In genomic region chr3:30872879-30873278, GRCh38 we compare ENCODE assay signal across 16 cellular contexts. TPM values are rescaled to one million over a fixed set of nuclear protein-coding genes. Genes with fewer than 3 reads are reported as not detected.
DNase-seq lines count a peak whose midpoint lies in the region; ATAC-seq and TF ChIP-seq lines count a peak whose summit lies in the region.
"Had no signal": no experiment of that assay in that cellular context is flagged by ENCODE, and none has a peak within 500 bp of the region (broad histone marks: within the 10 kb centered on the region; RNA-seq: fewer than 3 reads in every experiment).

No MANE protein-coding gene starts in this region.

- no peak for TF ChIP-seq CTCF in HEK293 (tag by site-specific recombination; IDR thresholded peaks at IDR 0.05)
- no peak for TF ChIP-seq CTCF in fibroblast of mammary gland (conservative IDR thresholded peaks at IDR 0.05; ENCODE audit: control insufficient read depth, insufficient read depth, low read depth, low read length)
- no peak for TF ChIP-seq CTCF in gastrocnemius medialis (IDR thresholded peaks at IDR 0.05 in 4 of 5, conservative IDR thresholded peaks at IDR 0.05 in 1 of 5)

- H3K36me3 ChIP-seq in HEK293 (ENCODE audit: control insufficient read depth in 2 of 2, insufficient read depth in 1 of 2, low read length in 2 of 2) (no peaks in the 10 kb centered on the region), gastrocnemius medialis (no peaks in the 10 kb centered on the region)

- ATAC-seq in gastrocnemius medialis: peak; percentile 81 to 88

- peaks cover 13% of the 10 kb centered on the region for H3K4me1 ChIP-seq in HEK293 (ENCODE audit: control insufficient read depth, insufficient read depth, low read length)
- H3K4me1 ChIP-seq in gastrocnemius medialis: peaks cover 30 to 54% of the 10 kb centered on the region in 2 donors

- intact Hi-C loops in gastrocnemius medialis (cut with DNase I; ENCODE audit: low total_unique reads): loop anchor here (5.0 kb wide), 2 partner anchors 41 to 96 kb away; no protein-coding TSS in a partner anchor

- H3K4me3 ChIP-seq in HEK293 (ENCODE audit: low read depth, low read length) (no peak overlapping the region), fibroblast of mammary gland (ENCODE audit: control insufficient read depth, low read depth, low read length) (no peak overlapping the region), gastrocnemius medialis (no peak overlapping the region)

- H3K27me3 ChIP-seq in gastrocnemius medialis: no peaks in the 10 kb centered on the region

- CTCF ChIA-PET in HEK293 (lab: Yijun Ruan, JAX): interaction anchor here (0.7 kb wide), 1 partner anchor 40 kb away, joined by 5 read pairs; no protein-coding TSS in a partner anchor

- in situ Hi-C loops in gastrocnemius medialis (cut with MboI; ENCODE audit: low sequenced_read_pairs in 4 of 4): no loop called here

- DNase-seq in fibroblast of mammary gland (ENCODE audit: low read depth) (peak; percentile 12), gastrocnemius medialis (peak in 1 of 2 donors; percentile 31), SK-N-DZ (ENCODE audit: low spot score) (no peak)
- DNase-seq in activated CD4-positive, alpha-beta T cell treated with anti-CD3 and anti-CD28 coated beads, Interleukin-2, amount 50 U/mL, for 4 hours: no peak
- no peak for DNase-seq in stimulated activated naive CD4-positive, alpha-beta T cell treated with Interleukin-2 at 50 U/mL for 16 hours (lab: John Stamatoyannopoulos, UW)
- DNase-seq: C1 segment of cervical spinal cord; Calu3; CD4-positive, alpha-beta memory T cell; COR-L47; DMS153; DND-41; H7; HCEC 1CT had no signal

- POLR2A ChIA-PET in HEK293 (lab: Yijun Ruan, JAX): no interaction called here

- no peak for TF ChIP-seq POLR2A in gastrocnemius medialis (IDR thresholded peaks at IDR 0.05)

- H3K9me3 ChIP-seq in HEK293 (ENCODE audit: control insufficient read depth, insufficient read depth, low read depth, low read length) (no peaks in the 10 kb centered on the region), gastrocnemius medialis (no peaks in the 10 kb centered on the region)

- no peak overlapping the region for H3K27ac ChIP-seq in HEK293 (ENCODE audit: extremely low read depth, low read depth, low read length)
- peak overlapping the region; percentile 14 to 81 (median 49) for H3K27ac ChIP-seq in gastrocnemius medialis

TF ChIP-seq in HEK293, 187 proteins besides CTCF, POLR2A, EP300 and RAD21:
- no peak for TF ChIP-seq ZNF350 (tag by site-specific recombination; IDR thresholded peaks at IDR 0.05)
- 0 out of 2 replicates have a peak, but pooled peaks have one; percentile 10 for TF ChIP-seq KLF8 (tag by site-specific recombination; IDR thresholded peaks at IDR 0.05)
- no peak for TF ChIP-seq ZNF664 (tag by site-specific recombination; IDR thresholded peaks at IDR 0.05)
TF ChIP-seq in HEK293: peak in this region for 1.

RNA-seq across cellular contexts. Expression of gene GADL1, which starts 21.6 kb away (rescaled TPM):
- total RNA-seq in gastrocnemius medialis: under 1 TPM; 0.13 to 0.55 (median 0.42) TPM
- polyA plus RNA-seq in SK-N-DZ (2014; cell fraction: cytosol; rRNA removed): not detected in 2 replicates
- not detected in 2 replicates for polyA plus RNA-seq in SK-N-DZ (2014; cell fraction: nucleus; rRNA removed)
- total RNA-seq: A172; Calu3; CD4-positive, alpha-beta memory T cell; H7 had no signal
- polyA plus RNA-seq: BJ; CD4-positive, alpha-beta memory T cell had no signal
